8 cellular contexts compared by ENCODE assay signal in genomic region chr22:19290400-19291217, GRCh38. TPM values are rescaled to one million over a fixed set of nuclear protein-coding genes. Genes with fewer than 3 reads are reported as not detected.
DNase-seq lines count a peak whose midpoint lies in the region; ATAC-seq and TF ChIP-seq lines count a peak whose summit lies in the region.

No MANE protein-coding gene starts in this region.

- no peaks in the 10 kb centered on the region for H3K9me3 Mint-ChIP-seq in HFFc6
- H3K9me3 Mint-ChIP-seq in activated T-helper 2 cell treated with anti-CD3 and anti-CD28 coated beads, Interferon-gamma antibody, Interleukin-2, Interleukin-4, amounts not matched to agents 10 μg/mL and 5 μg/mL and 100 μg/mL, durations not matched to agents 14 hours and 24 hours and 36 hours: no peaks in the 10 kb centered on the region
- H3K9me3 Mint-ChIP-seq in stimulated activated effector memory CD8-positive, alpha-beta T cell treated with anti-CD3 and anti-CD28 coated beads, Interleukin-12 subunit alpha, Interleukin-12 subunit beta, amount 100 ng/mL, for 72 hours: no peaks in the 10 kb centered on the region

- H3K4me3 Mint-ChIP-seq in HFFc6: peak overlapping the region; percentile 90
- peak overlapping the region; percentile 72 for H3K4me3 Mint-ChIP-seq in activated T-helper 2 cell treated with anti-CD3 and anti-CD28 coated beads, Interferon-gamma antibody, Interleukin-2, Interleukin-4, amounts not matched to agents 10 μg/mL and 5 μg/mL and 100 μg/mL, durations not matched to agents 14 hours and 24 hours and 36 hours (ENCODE audit: low read depth)
- H3K4me3 Mint-ChIP-seq in stimulated activated effector memory CD8-positive, alpha-beta T cell treated with anti-CD3 and anti-CD28 coated beads, Interleukin-12 subunit alpha, Interleukin-12 subunit beta, amount 100 ng/mL, for 72 hours: peak overlapping the region; percentile 81

- H3K4me3 ChIP-seq in iPS-11a (ENCODE audit: low read depth, low read length): peak overlapping the region; percentile 61

- peaks cover 6% of the 10 kb centered on the region; the same call in 1 of the 2 replicates for H3K27me3 Mint-ChIP-seq in HFFc6 (ENCODE audit: insufficient read depth)
- H3K27me3 Mint-ChIP-seq in activated T-helper 2 cell treated with anti-CD3 and anti-CD28 coated beads, Interferon-gamma antibody, Interleukin-2, Interleukin-4, amounts not matched to agents 10 μg/mL and 5 μg/mL and 100 μg/mL, durations not matched to agents 14 hours and 24 hours and 36 hours (ENCODE audit: low read depth): peaks cover 39% of the 10 kb centered on the region

- peak overlapping the region; percentile 70 for H3K27ac Mint-ChIP-seq in HFFc6
- H3K27ac Mint-ChIP-seq in activated T-helper 2 cell treated with anti-CD3 and anti-CD28 coated beads, Interferon-gamma antibody, Interleukin-2, Interleukin-4, amounts not matched to agents 10 μg/mL and 5 μg/mL and 100 μg/mL, durations not matched to agents 14 hours and 24 hours and 36 hours: no peak overlapping the region
- no peak overlapping the region for H3K27ac Mint-ChIP-seq in stimulated activated effector memory CD8-positive, alpha-beta T cell treated with anti-CD3 and anti-CD28 coated beads, Interleukin-12 subunit alpha, Interleukin-12 subunit beta, amount 100 ng/mL, for 72 hours

- ATAC-seq in stimulated activated effector memory CD8-positive, alpha-beta T cell treated with anti-CD3 and anti-CD28 coated beads, Interleukin-12 subunit alpha, Interleukin-12 subunit beta, amount 100 ng/mL, for 72 hours: peak; percentile 33
- no peak for ATAC-seq in GM21515 (IDR thresholded peaks at IDR 0.05; ENCODE audit: unreplicated experiment)

- intact Hi-C loops in activated T-helper 2 cell treated with anti-CD3 and anti-CD28 coated beads, Interferon-gamma antibody, Interleukin-2, Interleukin-4, amounts not matched to agents 10 μg/mL and 5 μg/mL and 100 μg/mL, durations not matched to agents 14 hours and 24 hours and 36 hours (cut with micrococcal nuclease): loop anchor here (2.0 to 5.0 kb wide), 3 partner anchors 112 to 168 kb away; partner anchors contain the start of genes DGCR2, HIRA, MRPL40 and SLC25A1

- H3K4me1 Mint-ChIP-seq in HFFc6 (ENCODE audit: low read depth): peaks cover 64% of the 10 kb centered on the region
- H3K4me1 Mint-ChIP-seq in activated T-helper 2 cell treated with anti-CD3 and anti-CD28 coated beads, Interferon-gamma antibody, Interleukin-2, Interleukin-4, amounts not matched to agents 10 μg/mL and 5 μg/mL and 100 μg/mL, durations not matched to agents 14 hours and 24 hours and 36 hours (ENCODE audit: low read depth): peaks cover 12% of the 10 kb centered on the region
- H3K4me1 Mint-ChIP-seq in stimulated activated effector memory CD8-positive, alpha-beta T cell treated with anti-CD3 and anti-CD28 coated beads, Interleukin-12 subunit alpha, Interleukin-12 subunit beta, amount 100 ng/mL, for 72 hours: peaks cover 27% of the 10 kb centered on the region

- TF ChIP-seq CTCF in HFFc6 (IDR thresholded peaks at IDR 0.05): no peak
- no peak for TF ChIP-seq CTCF in GM20000 (IDR thresholded peaks at IDR 0.05; ENCODE audit: extremely low read depth, missing control alignments)

- DNase-seq in AG20443 (ENCODE audit: low spot score) (peak; percentile 24), HFFc6 (no peak), mucosa of gallbladder (ENCODE audit: low spot score) (no peak), GM20000 (ENCODE audit: low spot score) (no peak)
- no peak for DNase-seq in activated T-helper 2 cell treated with anti-CD3 and anti-CD28 coated beads, Interferon-gamma antibody, Interleukin-2, Interleukin-4, amounts not matched to agents 10 μg/mL and 5 μg/mL and 100 μg/mL, durations not matched to agents 14 hours and 24 hours and 36 hours (ENCODE audit: low spot score)
- DNase-seq in stimulated activated effector memory CD8-positive, alpha-beta T cell treated with anti-CD3 and anti-CD28 coated beads, Interleukin-12 subunit alpha, Interleukin-12 subunit beta, amount 100 ng/mL, for 72 hours (ENCODE audit: low spot score in 2 of 2): peak in 1 of 2 donors; percentile 50

- H3K36me3 Mint-ChIP-seq in HFFc6 (ENCODE audit: low read depth): no peaks in the 10 kb centered on the region
- H3K36me3 Mint-ChIP-seq in activated T-helper 2 cell treated with anti-CD3 and anti-CD28 coated beads, Interferon-gamma antibody, Interleukin-2, Interleukin-4, amounts not matched to agents 10 μg/mL and 5 μg/mL and 100 μg/mL, durations not matched to agents 14 hours and 24 hours and 36 hours (ENCODE audit: low read depth): no peaks in the 10 kb centered on the region
- no peaks in the 10 kb centered on the region for H3K36me3 Mint-ChIP-seq in stimulated activated effector memory CD8-positive, alpha-beta T cell treated with anti-CD3 and anti-CD28 coated beads, Interleukin-12 subunit alpha, Interleukin-12 subunit beta, amount 100 ng/mL, for 72 hours

RNA-seq across cellular contexts. Expression of gene CLTCL1, which starts 0.9 kb away (rescaled TPM):
- 1 to 10 TPM; 6.3 to 9.0 (median 7.3) TPM for total RNA-seq in HFFc6 (2021; fragmentation: NEBNext Ultra II Directional; extraction: Animal tissue kit (Norgen Biotek cat#: 25700))
- total RNA-seq in activated T-helper 2 cell treated with anti-CD3 and anti-CD28 coated beads, Interferon-gamma antibody, Interleukin-2, Interleukin-4, amounts not matched to agents 10 μg/mL and 5 μg/mL and 100 μg/mL, durations not matched to agents 14 hours and 24 hours and 36 hours: 0.60 and 1.5 TPM in 2 replicates
- 3.4 TPM for total RNA-seq in mucosa of gallbladder
